Comparison of ENCODE assay signal across 9 cellular contexts in the genomic region with DNA sequence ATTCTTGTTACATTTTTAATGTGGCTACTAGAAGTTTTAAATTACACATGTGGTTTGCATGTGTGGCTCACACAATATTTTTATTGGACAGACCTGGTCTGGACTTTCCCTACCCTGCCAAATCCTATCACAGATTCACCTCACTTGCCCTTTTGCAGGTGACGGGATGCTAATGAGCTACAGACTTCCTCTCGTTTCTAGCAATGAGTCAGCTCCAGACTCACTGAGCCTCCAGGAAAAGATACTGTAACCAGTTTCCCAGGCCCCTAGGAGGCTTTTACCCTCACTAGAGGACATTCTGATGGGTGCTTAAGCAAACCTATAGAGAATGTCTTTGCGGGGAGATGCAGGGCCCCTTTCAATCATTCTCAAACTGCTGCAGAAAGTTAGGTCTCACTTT.
DNase-seq lines count a peak whose midpoint lies in the region; ATAC-seq and TF ChIP-seq lines count a peak whose summit lies in the region.
"Had no signal": no experiment of that assay in that cellular context is flagged by ENCODE, and none has a peak within 500 bp of the region (broad histone marks: within the 10 kb centered on the region; RNA-seq: fewer than 3 reads in every experiment).

No MANE protein-coding gene starts in this region.

- no peak for TF ChIP-seq CTCF in uterus (IDR thresholded peaks at IDR 0.05)

- no peak overlapping the region for H3K4me3 ChIP-seq in GM23248
- no peak overlapping the region for H3K4me3 ChIP-seq in uterus
- H3K4me3 ChIP-seq: SK-N-MC had no signal

- no peaks in the 10 kb centered on the region for H4K20me1 ChIP-seq in GM23248 (ENCODE audit: insufficient read depth)

- no peak overlapping the region for H3K9ac ChIP-seq in GM23248

- H3K36me3 ChIP-seq in GM23248 (ENCODE audit: low read depth) (no peaks in the 10 kb centered on the region), uterus (no peaks in the 10 kb centered on the region)

- H3K79me2 ChIP-seq in GM23248 (ENCODE audit: insufficient read depth), result no peaks in the 10 kb centered on the region

- H3K27ac ChIP-seq in GM23248 (no peak overlapping the region), uterus (no peak overlapping the region)
- H3K27ac ChIP-seq: SK-N-MC had no signal

- intact Hi-C loops in uterus (cut with DNase I; ENCODE audit: low total_unique reads), result no loop called here

- peak; percentile 90 for ATAC-seq in GM18519 (IDR thresholded peaks at IDR 0.05; ENCODE audit: low FRiP score, unreplicated experiment)

- in situ Hi-C loops in GM23248 (cut with MboI), result no loop called here

- H3K9me2 ChIP-seq in GM23248 (ENCODE audit: insufficient read depth), result no peaks in the 10 kb centered on the region

- H3K4me1 ChIP-seq in GM23248 (ENCODE audit: insufficient read depth) (peaks cover 10% of the 10 kb centered on the region), uterus (no peaks in the 10 kb centered on the region)

- H3K9me3 ChIP-seq in GM23248 (ENCODE audit: low read depth) (no peaks in the 10 kb centered on the region), uterus (no peaks in the 10 kb centered on the region)

- H3K27me3 ChIP-seq in GM23248 (replicated peaks; ENCODE audit: insufficient read depth), result no peaks in the 10 kb centered on the region
- no peaks in the 10 kb centered on the region for H3K27me3 ChIP-seq in uterus

- DNase-seq in GM23248, result peak; percentile 59
- DNase-seq in NCI-H2196 treated with DMSO at 0.1 percent for 48 hours (lab: John Stamatoyannopoulos, UW; ENCODE audit: unreplicated experiment), result peak; percentile 63
- peak; percentile 6 to 53 for DNase-seq in lung microvascular endothelial cell (ENCODE audit: low read depth in 2 of 2)
- DNase-seq in NCI-H510A (lab: John Stamatoyannopoulos, UW), result no peak
- DNase-seq in midbrain (lab: John Stamatoyannopoulos, UW), result no peak
- no peak for DNase-seq in uterus
- DNase-seq in epidermal melanocyte (ENCODE audit: insufficient read length, low spot score), result no peak

- no peak overlapping the region for H3K4me2 ChIP-seq in GM23248 (ENCODE audit: unreplicated experiment)

- 53 to 55% methylated on average over 3 of the region's 3 CpGs for WGBS in GM23248 (ENCODE audit: low coverage in 1 of 2, low lambda C conversion rate in 2 of 2, missing lambda C conversion rate in 2 of 2), 2 experiments

- no peak for TF ChIP-seq POLR2A in uterus (IDR thresholded peaks at IDR 0.05)

- no peak overlapping the region for H2AFZ ChIP-seq in GM23248

- peaks cover 5% of the 10 kb centered on the region; the same call in 1 of the 2 replicates for H3F3A ChIP-seq in GM23248 (ENCODE audit: insufficient read depth)

Comparison
In these comparisons a context has a peak if more than half of its experiments do, and no peak if none do; other contexts are left out.
1. DNase-seq: peak in GM23248 (single experiment), NCI-H2196 treated with DMSO at 0.1 percent for 48 hours (single experiment) and lung microvascular endothelial cell (2 of 2); none in NCI-H510A (single experiment), midbrain (single experiment), uterus (0 of 2) and epidermal melanocyte (single experiment).